ENCODE assay signal across 17 cellular contexts in genomic region chr9:106557996-106558667, GRCh38.
"Had no signal": no experiment of that assay in that cellular context is flagged by ENCODE, and none has a peak within 500 bp of the region (broad histone marks: within the 10 kb centered on the region; RNA-seq: fewer than 3 reads in every experiment).

No MANE protein-coding gene starts in this region.

- H3K27ac ChIP-seq: epithelial cell of prostate, esophagus muscularis mucosa, gastroesophageal sphincter, testis, tibial nerve had no signal

- ATAC-seq: gastroesophageal sphincter; left colon; mucosa of descending colon; naive thymus-derived CD8-positive, alpha-beta T cell; right cardiac atrium; stimulated activated memory B cell treated with anti-CD40 and anti-IgM and Interleukin-4, amounts not matched to agents 10 μg/mL and 1 μg/mL and 100 μg/mL, for 72 hours had no signal

- H3K4me1 ChIP-seq: esophagus muscularis mucosa, gastroesophageal sphincter, testis, tibial nerve had no signal

- H3K4me3 ChIP-seq: esophagus muscularis mucosa, gastroesophageal sphincter, mucosa of descending colon, testis, tibial nerve had no signal

- H3K36me3 ChIP-seq: esophagus muscularis mucosa, gastroesophageal sphincter, tibial nerve had no signal

- H3K27me3 ChIP-seq: esophagus muscularis mucosa, gastroesophageal sphincter, testis, tibial nerve had no signal

- DNase-seq: effector memory CD4-positive, alpha-beta T cell; glutamatergic neuron; immature natural killer cell; left colon; mesendoderm; mucosa of descending colon; naive thymus-derived CD8-positive, alpha-beta T cell; right cardiac atrium; stimulated activated CD4-positive, alpha-beta T cell treated with anti-CD3 and anti-CD28 coated beads, Interleukin-15, amount 100 ng/mL, for 24 hours; stimulated activated CD4-positive, alpha-beta T cell treated with anti-CD3 and anti-CD28 coated beads, Interleukin-1b, Interleukin-23, amount 100 ng/mL, for 48 hours; stimulated activated CD4-positive, alpha-beta T cell treated with anti-CD3 and anti-CD28 coated beads, Interleukin-4, amount 100 ng/mL, for 24 hours; testis had no signal

- H3K9me3 ChIP-seq: testis had no signal
